ENCODE assay signal across 1 cellular context in the genomic region with DNA sequence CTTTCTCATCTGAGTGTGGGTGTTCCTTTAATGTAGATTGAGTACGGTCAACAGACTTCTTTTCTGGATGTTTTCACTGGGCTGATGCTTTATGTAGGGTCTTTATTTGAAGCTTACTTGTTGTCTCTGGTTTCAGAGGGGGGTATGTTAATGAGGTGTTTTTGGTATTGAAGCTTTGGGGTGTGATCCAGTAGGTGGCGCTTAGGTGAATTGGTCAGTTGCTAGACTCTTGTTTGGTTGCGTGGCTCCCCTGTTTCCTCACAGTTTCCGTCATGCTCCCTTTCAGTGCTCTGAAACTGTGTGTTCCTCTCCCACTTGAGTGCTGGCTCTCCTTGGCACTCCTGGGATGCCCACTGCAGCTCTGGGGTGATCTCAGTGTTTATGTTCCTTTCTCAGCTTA.
TF ChIP-seq lines count a peak whose summit lies in the region.

No MANE protein-coding gene starts in this region.

TF ChIP-seq in GM12878, 131 proteins besides CTCF, POLR2A, EP300 and RAD21 (continued from another document):
- TF ChIP-seq, protein P1, sequence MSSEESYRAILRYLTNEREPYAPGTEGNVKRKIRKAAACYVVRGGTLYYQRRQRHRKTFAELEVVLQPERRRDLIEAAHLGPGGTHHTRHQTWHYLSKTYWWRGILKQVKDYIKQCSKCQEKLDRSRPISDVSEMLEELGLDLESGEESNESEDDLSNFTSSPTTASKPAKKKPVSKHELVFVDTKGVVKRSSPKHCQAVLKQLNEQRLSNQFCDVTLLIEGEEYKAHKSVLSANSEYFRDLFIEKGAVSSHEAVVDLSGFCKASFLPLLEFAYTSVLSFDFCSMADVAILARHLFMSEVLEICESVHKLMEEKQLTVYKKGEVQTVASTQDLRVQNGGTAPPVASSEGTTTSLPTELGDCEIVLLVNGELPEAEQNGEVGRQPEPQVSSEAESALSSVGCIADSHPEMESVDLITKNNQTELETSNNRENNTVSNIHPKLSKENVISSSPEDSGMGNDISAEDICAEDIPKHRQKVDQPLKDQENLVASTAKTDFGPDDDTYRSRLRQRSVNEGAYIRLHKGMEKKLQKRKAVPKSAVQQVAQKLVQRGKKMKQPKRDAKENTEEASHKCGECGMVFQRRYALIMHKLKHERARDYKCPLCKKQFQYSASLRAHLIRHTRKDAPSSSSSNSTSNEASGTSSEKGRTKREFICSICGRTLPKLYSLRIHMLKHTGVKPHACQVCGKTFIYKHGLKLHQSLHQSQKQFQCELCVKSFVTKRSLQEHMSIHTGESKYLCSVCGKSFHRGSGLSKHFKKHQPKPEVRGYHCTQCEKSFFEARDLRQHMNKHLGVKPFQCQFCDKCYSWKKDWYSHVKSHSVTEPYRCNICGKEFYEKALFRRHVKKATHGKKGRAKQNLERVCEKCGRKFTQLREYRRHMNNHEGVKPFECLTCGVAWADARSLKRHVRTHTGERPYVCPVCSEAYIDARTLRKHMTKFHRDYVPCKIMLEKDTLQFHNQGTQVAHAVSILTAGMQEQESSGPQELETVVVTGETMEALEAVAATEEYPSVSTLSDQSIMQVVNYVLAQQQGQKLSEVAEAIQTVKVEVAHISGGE (CRISPR knock-in tag; IDR thresholded peaks at IDR 0.05) = no peak
TF ChIP-seq in GM12878: peak in this region for 1.
